35 cellular contexts compared by ENCODE assay signal in genomic region chr2:97974471-97974870, GRCh38.
"Had no signal": no experiment of that assay in that cellular context is flagged by ENCODE, and none has a peak within 500 bp of the region (broad histone marks: within the 10 kb centered on the region; RNA-seq: fewer than 3 reads in every experiment).

No MANE protein-coding gene starts in this region.

- H3K27me3 ChIP-seq: MG63 had no signal

- H3K27ac ChIP-seq: KMS-11 had no signal

- H3K4me3 ChIP-seq: MG63 had no signal

- DNase-seq: Karpas-422, Kasumi-1, KG1, MG63, MM.1S, MV-4-11, NCI-H1048, NCI-H1092, NCI-H1092 treated with DMSO at 0.1 percent for 48 hours, NCI-H1105, NCI-H1105 treated with DMSO at 0.1 percent for 48 hours, NCI-H1417, NCI-H1417 treated with DMSO at 0.1 percent for 48 hours, NCI-H1436, NCI-H1436 treated with DMSO at 0.1 percent for 48 hours, NCI-H146, NCI-H1694, NCI-H1694 treated with DMSO at 0.1 percent for 48 hours, NCI-H187, NCI-H187 treated with DMSO at 0.1 percent for 48 hours, NCI-H1930, NCI-H2029, NCI-H2029 treated with DMSO at 0.1 percent for 48 hours, NCI-H2081, NCI-H2081 treated with DMSO at 0.1 percent for 48 hours, NCI-H2107, NCI-H2171, NCI-H2171 treated with DMSO at 0.1 percent for 48 hours, NCI-H2227 treated with DMSO at 0.1 percent for 48 hours, NCI-H226, NCI-H345, NCI-H446, NCI-H446 treated with DMSO at 0.1 percent for 48 hours, NCI-H510A had no signal
